8 cellular contexts compared by ENCODE assay signal in the genomic region with DNA sequence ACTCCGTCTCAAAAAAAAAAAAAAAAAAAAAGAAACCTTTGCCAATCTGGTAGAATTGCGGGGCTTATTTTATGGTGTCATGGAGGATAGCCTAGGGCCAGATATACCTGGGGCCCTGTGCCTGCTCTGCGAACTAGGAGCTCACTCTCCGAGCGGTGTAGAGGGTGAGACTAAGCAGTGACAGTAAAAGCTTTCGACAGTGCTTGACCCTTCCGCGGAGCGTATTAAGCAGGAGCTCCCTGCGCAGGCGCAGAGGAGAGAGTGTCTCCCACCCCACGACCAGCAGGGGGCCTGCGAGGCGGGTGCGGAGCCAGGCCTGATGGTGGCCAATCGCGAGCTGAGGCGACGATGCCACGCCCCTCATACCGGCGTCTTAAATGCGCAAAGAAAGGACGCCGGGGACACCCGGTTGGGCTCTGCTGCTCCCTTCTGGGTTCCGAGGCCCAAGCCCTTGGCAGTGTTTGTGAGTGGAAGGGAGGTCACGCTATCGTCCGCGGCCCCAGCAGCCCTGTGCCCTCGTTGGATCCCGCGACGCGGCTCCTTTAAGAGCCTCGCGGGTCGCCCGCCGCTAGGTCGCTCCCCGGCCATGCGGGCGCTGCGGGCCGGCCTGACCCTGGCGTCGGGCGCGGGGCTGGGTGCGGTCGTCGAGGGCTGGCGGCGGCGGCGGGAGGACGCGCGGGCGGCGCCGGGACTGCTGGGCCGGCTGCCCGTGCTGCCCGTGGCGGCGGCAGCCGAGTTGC. TPM values are rescaled to one million over a fixed set of nuclear protein-coding genes. Genes with fewer than 3 reads are reported as not detected.
A peak's percentile ranks its signal among the peaks of the same experiment; 100 is the strongest.
DNase-seq lines count a peak whose midpoint lies in the region; ATAC-seq and TF ChIP-seq lines count a peak whose summit lies in the region.

A gene (plus strand): TSS at position 402 of the 740 bp plus-strand sequence. CDS start 185 bp downstream, at position 587.

- no peaks in the 10 kb centered on the region for H3K79me1 ChIP-seq in H9 (ENCODE audit: insufficient read depth, low read depth, low read length, poor library complexity, severe bottlenecking)

- no peak within 1 kb of the TSS for H2BK5ac ChIP-seq in H9 (ENCODE audit: insufficient read length, low read length)

- no peak within 1 kb of the TSS for H3K56ac ChIP-seq in H9 (ENCODE audit: insufficient read length, low read depth, low read length)

- WGBS in H9 (ENCODE audit: extremely low coverage, insufficient read length, low lambda C conversion rate) = no CpG with 5 or more reads among the region's 70 CpGs

- H4K8ac ChIP-seq in H9 (replicated peaks; ENCODE audit: insufficient read length, low read depth, low read length) = no peak within 1 kb of the TSS

- H3K23me2 ChIP-seq in H9 (ENCODE audit: insufficient read length, low read depth, low read length, poor library complexity, severe bottlenecking) = peaks cover 11% of the 10 kb centered on the region

- no peak within 1 kb of the TSS for H2BK120ac ChIP-seq in H9 (ENCODE audit: low read depth, low read length, poor library complexity, severe bottlenecking)

- TF ChIP-seq CTCF in H9 (conservative IDR thresholded peaks at IDR 0.05) (peak; percentile 69), MM.1S (IDR thresholded peaks at IDR 0.05; ENCODE audit: low read length) (peak; percentile 89), nephron progenitor cell (IDR thresholded peaks at IDR 0.05) (peak; percentile 95)

- H2BK12ac ChIP-seq in H9 (ENCODE audit: insufficient read length, low read depth, low read length) = no peak within 1 kb of the TSS

- H3K27ac Mint-ChIP-seq in H9 = peak within 1 kb of the TSS in 2 of 3 experiments; percentile 77 to 89; a peak in 3 of 7 replicates
- peak within 1 kb of the TSS; percentile 59 for H3K27ac Mint-ChIP-seq in nephron progenitor cell
- peak within 1 kb of the TSS; percentile 69 to 95 for H3K27ac Mint-ChIP-seq in stimulated activated naive CD8-positive, alpha-beta T cell treated with anti-CD3 and anti-CD28 coated beads, Interleukin-15, amount 100 ng/mL, for 72 hours

- no peak within 1 kb of the TSS for H3K9ac ChIP-seq in H9 (ENCODE audit: extremely low read depth, insufficient read length, low read length)
- H3K9ac ChIP-seq in MM.1S (ENCODE audit: low read length) = peak within 1 kb of the TSS; percentile 51; the same call in 1 of the 2 replicates

- no peak within 1 kb of the TSS for H4K5ac ChIP-seq in H9 (ENCODE audit: insufficient read length, low read depth, low read length)

- H2BK20ac ChIP-seq in H9 (ENCODE audit: low read depth, low read length, poor library complexity, severe bottlenecking) = no peak within 1 kb of the TSS

- H3K36me3 ChIP-seq in MM.1S (replicated peaks; ENCODE audit: insufficient read depth, low read length) = no peaks in the 10 kb centered on the region

- H3K9me3 ChIP-seq in H9 (ENCODE audit: control insufficient read depth, low read depth, low read length) (no peaks in the 10 kb centered on the region), MM.1S (replicated peaks; ENCODE audit: insufficient read depth, low read length) (no peaks in the 10 kb centered on the region)

- no peak within 1 kb of the TSS for H4K91ac ChIP-seq in H9 (ENCODE audit: insufficient read length, low read depth, low read length)

- no peaks in the 10 kb centered on the region for H3F3A ChIP-seq in MM.1S (ENCODE audit: insufficient read depth, low read length)

- no peak within 1 kb of the TSS for H3T11ph ChIP-seq in H9 (ENCODE audit: low read length)

- H3K79me2 ChIP-seq in H9 (ENCODE audit: insufficient read depth, low read length) (no peaks in the 10 kb centered on the region), MM.1S (ENCODE audit: low read length) (peaks cover 7% of the 10 kb centered on the region)

- H3K9me2 ChIP-seq in MM.1S (replicated peaks; ENCODE audit: insufficient read depth, low read length) = no peaks in the 10 kb centered on the region

- H3K4me2 ChIP-seq in H9 (ENCODE audit: insufficient read depth, insufficient read length, low read length) = peak within 1 kb of the TSS; percentile 56
- H3K4me2 ChIP-seq in MM.1S (ENCODE audit: low read depth, low read length) = peak within 1 kb of the TSS; percentile 99

- peak within 1 kb of the TSS; percentile 78; the same call in 1 of the 2 replicates for H3K14ac ChIP-seq in H9 (ENCODE audit: insufficient read depth, low read length)

- H2AFZ ChIP-seq in H9 (ENCODE audit: low read length) (no peak within 1 kb of the TSS), MM.1S (ENCODE audit: low read length) (peak within 1 kb of the TSS; percentile 95)

- H3K36me3 Mint-ChIP-seq in H9 (ENCODE audit: insufficient read depth in 1 of 3, low read depth in 3 of 3) (peaks cover 8 to 23% (median 21%) of the 10 kb centered on the region in 3 experiments; a peak in 6 of 7 replicates), nephron progenitor cell (ENCODE audit: low read depth) (peaks cover 15% of the 10 kb centered on the region)

- peak within 1 kb of the TSS; percentile 72 for H3K4me3 ChIP-seq in MM.1S (ENCODE audit: low read length)

- no peak within 1 kb of the TSS for H3K4ac ChIP-seq in H9 (ENCODE audit: low read depth, low read length)

- peak within 1 kb of the TSS; percentile 76 for H3K18ac ChIP-seq in H9 (ENCODE audit: insufficient read length, low read depth, low read length)

- H3K27me3 Mint-ChIP-seq in H9 (ENCODE audit: low read depth) (no peaks in the 10 kb centered on the region; the same call in none of the 2 replicates), nephron progenitor cell (ENCODE audit: low read depth, poor library complexity) (peaks cover 13% of the 10 kb centered on the region)
- no peaks in the 10 kb centered on the region for H3K27me3 Mint-ChIP-seq in stimulated activated naive CD8-positive, alpha-beta T cell treated with anti-CD3 and anti-CD28 coated beads, Interleukin-15, amount 100 ng/mL, for 72 hours

- DNase-seq in GDM1 (lab: John Stamatoyannopoulos, UW) = peak; percentile 93
- DNase-seq in H9 = peak; percentile 99
- peak; percentile 98 for DNase-seq in MM.1S
- peak; percentile 67 for DNase-seq in SIG-M5 (lab: John Stamatoyannopoulos, UW)
- DNase-seq in activated gamma-delta T cell (lab: John Stamatoyannopoulos, UW) = peak; percentile 89
- peak; percentile 94 for DNase-seq in fibroblast of the conjunctiva (ENCODE audit: low read depth)
- DNase-seq in nephron progenitor cell = peak; percentile 99
- DNase-seq in stimulated activated naive CD8-positive, alpha-beta T cell treated with anti-CD3 and anti-CD28 coated beads, Interleukin-15, amount 100 ng/mL, for 72 hours = peak; percentile 98 to 99

- H3K9me3 Mint-ChIP-seq in H9 (no peaks in the 10 kb centered on the region), nephron progenitor cell (no peaks in the 10 kb centered on the region)
- H3K9me3 Mint-ChIP-seq in stimulated activated naive CD8-positive, alpha-beta T cell treated with anti-CD3 and anti-CD28 coated beads, Interleukin-15, amount 100 ng/mL, for 72 hours = no peaks in the 10 kb centered on the region

- no peak within 1 kb of the TSS for H2AK5ac ChIP-seq in H9 (ENCODE audit: insufficient read length, low read length)

- H3K27me3 ChIP-seq in H9 (ENCODE audit: insufficient read depth, low read length) (no peaks in the 10 kb centered on the region), MM.1S (replicated peaks; ENCODE audit: insufficient read depth, low read length) (no peaks in the 10 kb centered on the region)

- H3K4me3 Mint-ChIP-seq in H9 (peak within 1 kb of the TSS; percentile 68 to 83), nephron progenitor cell (peak within 1 kb of the TSS; percentile 83)
- H3K4me3 Mint-ChIP-seq in stimulated activated naive CD8-positive, alpha-beta T cell treated with anti-CD3 and anti-CD28 coated beads, Interleukin-15, amount 100 ng/mL, for 72 hours = peak within 1 kb of the TSS; percentile 80 to 86

- H3K27ac ChIP-seq in H9 (ENCODE audit: insufficient read length, low read depth, low read length) = no peak within 1 kb of the TSS
- H3K27ac ChIP-seq in MM.1S (ENCODE audit: low read length) = peak within 1 kb of the TSS; percentile 53; the same call in 1 of the 2 replicates

- H4K20me1 ChIP-seq in H9 (ENCODE audit: control insufficient read depth, insufficient read depth, insufficient read length) (no peaks in the 10 kb centered on the region), MM.1S (ENCODE audit: insufficient read depth, low read length) (no peaks in the 10 kb centered on the region)

- no peak within 1 kb of the TSS for H3K23ac ChIP-seq in H9 (ENCODE audit: insufficient read length, low read depth, low read length)

- ATAC-seq in stimulated activated naive CD8-positive, alpha-beta T cell treated with anti-CD3 and anti-CD28 coated beads, Interleukin-15, amount 100 ng/mL, for 72 hours = peak; percentile 93

- no peaks in the 10 kb centered on the region for H3K4me1 ChIP-seq in H9 (ENCODE audit: insufficient read depth, low read length)
- peaks cover 6% of the 10 kb centered on the region; the same call in 1 of the 2 replicates for H3K4me1 ChIP-seq in MM.1S (ENCODE audit: low read length)

- peaks cover 11 to 12% of the 10 kb centered on the region in 2 experiments for H3K4me1 Mint-ChIP-seq in H9
- H3K4me1 Mint-ChIP-seq in nephron progenitor cell = peaks cover 10% of the 10 kb centered on the region
- H3K4me1 Mint-ChIP-seq in stimulated activated naive CD8-positive, alpha-beta T cell treated with anti-CD3 and anti-CD28 coated beads, Interleukin-15, amount 100 ng/mL, for 72 hours = peaks cover 32% of the 10 kb centered on the region

- H2BK15ac ChIP-seq in H9 (ENCODE audit: low read depth, low read length) = no peak within 1 kb of the TSS

RNA-seq across cellular contexts. Expression of the gene that starts here (rescaled TPM):
- 16.7 and 17.6 TPM in 2 replicates for total RNA-seq in H9 (2021)
